Comparison of ENCODE assay signal across 12 cellular contexts in the genomic region with DNA sequence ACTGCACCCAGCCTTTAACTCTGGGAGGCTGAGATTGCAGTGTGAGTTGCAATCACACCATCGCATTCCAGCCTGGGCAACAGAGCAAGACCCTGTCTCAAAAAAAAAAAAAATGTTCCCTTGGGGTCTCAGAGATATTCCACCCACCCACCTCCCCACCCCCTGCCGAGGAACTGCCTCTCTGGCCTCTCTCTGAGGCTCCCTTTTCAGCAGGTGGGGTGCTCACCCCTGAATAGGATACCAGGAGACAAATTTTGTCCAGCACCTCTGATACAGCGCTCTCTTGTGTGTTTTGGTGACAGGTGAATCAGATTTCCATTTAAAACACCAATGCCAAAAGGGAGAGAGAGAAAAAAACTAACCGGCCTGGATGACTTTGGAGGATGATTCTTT.
DNase-seq lines count a peak whose midpoint lies in the region; ATAC-seq and TF ChIP-seq lines count a peak whose summit lies in the region.
"Had no signal": no experiment of that assay in that cellular context is flagged by ENCODE, and none has a peak within 500 bp of the region (broad histone marks: within the 10 kb centered on the region; RNA-seq: fewer than 3 reads in every experiment).

No MANE protein-coding gene starts in this region.

- peak overlapping the region; percentile 9 for H2AFZ ChIP-seq in osteoblast (ENCODE audit: low read length)
- no peak overlapping the region for H2AFZ ChIP-seq in hepatocyte

- peak; percentile 1 for DNase-seq in osteoblast (ENCODE audit: insufficient read length, low spot score, missing footprints)
- DNase-seq in hepatocyte (ENCODE audit: low spot score), result no peak
- DNase-seq in NK-92 treated with Interleukin-12 subunit alpha and Interleukin-12 subunit beta, amount 100 ng/mL, for 24 hours (lab: John Stamatoyannopoulos, UW), result no peak
- no peak for DNase-seq in NCI-H345 treated with DMSO at 0.1 percent for 48 hours (lab: John Stamatoyannopoulos, UW; ENCODE audit: unreplicated experiment)
- DNase-seq: activated CD4-positive, CD25-positive, alpha-beta regulatory T cell treated with anti-CD3 and anti-CD28 coated beads, Interleukin-2, amount 50 U/mL, for 72 hours; NCI-H82; stimulated activated naive CD4-positive, alpha-beta T cell had no signal

- H3K27me3 Mint-ChIP-seq in activated T-helper 17 cell treated with anti-CD3 and anti-CD28 coated beads, Interleukin-2, amount 50 U/mL, for 72 hours, result no peaks in the 10 kb centered on the region
- H3K27me3 Mint-ChIP-seq: central memory CD8-positive, alpha-beta T cell had no signal

- H3K4me1 Mint-ChIP-seq in activated T-helper 17 cell treated with anti-CD3 and anti-CD28 coated beads, Interleukin-2, amount 50 U/mL, for 72 hours, result peaks cover 20% of the 10 kb centered on the region

- no peaks in the 10 kb centered on the region for H3K36me3 Mint-ChIP-seq in activated T-helper 17 cell treated with anti-CD3 and anti-CD28 coated beads, Interleukin-2, amount 50 U/mL, for 72 hours (ENCODE audit: low read depth)

- H3K4me3 ChIP-seq in osteoblast (ENCODE audit: insufficient read depth, low read length), result peak overlapping the region; percentile 44
- no peak overlapping the region for H3K4me3 ChIP-seq in hepatocyte

- H4K20me1 ChIP-seq in osteoblast (ENCODE audit: insufficient read depth, low read length) (no peaks in the 10 kb centered on the region), hepatocyte (ENCODE audit: insufficient read depth, poor library complexity, severe bottlenecking) (no peaks in the 10 kb centered on the region)

- H3K27ac ChIP-seq in osteoblast (ENCODE audit: low read depth, low read length) (peak overlapping the region; percentile 93), hepatocyte (no peak overlapping the region)

- H3K9me3 ChIP-seq in osteoblast (ENCODE audit: low read depth, low read length) (no peaks in the 10 kb centered on the region), hepatocyte (ENCODE audit: low read depth) (no peaks in the 10 kb centered on the region)

- 93% methylated on average over 4 of the region's 4 CpGs for WGBS in hepatocyte (ENCODE audit: low lambda C conversion rate, missing lambda C conversion rate)

- H3K79me2 ChIP-seq in osteoblast (ENCODE audit: insufficient read depth, low read length), result no peaks in the 10 kb centered on the region
- no peaks in the 10 kb centered on the region for H3K79me2 ChIP-seq in hepatocyte

- peaks cover 18% of the 10 kb centered on the region for H3K4me1 ChIP-seq in osteoblast (ENCODE audit: insufficient read depth, low read length)
- H3K4me1 ChIP-seq in hepatocyte (ENCODE audit: insufficient read depth), result no peaks in the 10 kb centered on the region

- H3K4me2 ChIP-seq in osteoblast (ENCODE audit: insufficient read depth, low read length), result peak overlapping the region; percentile 67
- H3K4me2 ChIP-seq in hepatocyte, result no peak overlapping the region

- TF ChIP-seq CTCF in osteoblast (IDR thresholded peaks at IDR 0.05; ENCODE audit: extremely low read depth, low read depth, low read length) (no peak), hepatocyte (IDR thresholded peaks at IDR 0.05; ENCODE audit: poor library complexity) (no peak)

- H3K4me3 Mint-ChIP-seq in activated T-helper 17 cell treated with anti-CD3 and anti-CD28 coated beads, Interleukin-2, amount 50 U/mL, for 72 hours, result peak overlapping the region; percentile 67
- H3K4me3 Mint-ChIP-seq: central memory CD8-positive, alpha-beta T cell had no signal

- H3K9me3 Mint-ChIP-seq in activated T-helper 17 cell treated with anti-CD3 and anti-CD28 coated beads, Interleukin-2, amount 50 U/mL, for 72 hours, result peaks cover 9% of the 10 kb centered on the region
- H3K9me3 Mint-ChIP-seq: central memory CD8-positive, alpha-beta T cell had no signal

- peak; percentile 25 for ATAC-seq in GM18909 (IDR thresholded peaks at IDR 0.05; ENCODE audit: poor library complexity, unreplicated experiment)
- ATAC-seq in HG02763 (IDR thresholded peaks at IDR 0.05; ENCODE audit: unreplicated experiment), result peak; percentile 35
- ATAC-seq in activated T-helper 17 cell treated with anti-CD3 and anti-CD28 coated beads, Interleukin-2, amount 50 U/mL, for 72 hours (replicated peaks), result no peak
- ATAC-seq in GM21423 (IDR thresholded peaks at IDR 0.05; ENCODE audit: unreplicated experiment), result no peak

- H3K36me3 ChIP-seq in osteoblast (ENCODE audit: insufficient read depth, low read length), result no peaks in the 10 kb centered on the region
- H3K36me3 ChIP-seq in hepatocyte (replicated peaks; ENCODE audit: insufficient read depth, low read depth), result no peaks in the 10 kb centered on the region

- H3K27me3 ChIP-seq in osteoblast (ENCODE audit: insufficient read depth, low read length) (no peaks in the 10 kb centered on the region), hepatocyte (no peaks in the 10 kb centered on the region)

- peak overlapping the region; percentile 93 for H3K27ac Mint-ChIP-seq in activated T-helper 17 cell treated with anti-CD3 and anti-CD28 coated beads, Interleukin-2, amount 50 U/mL, for 72 hours

- H3K9me2 ChIP-seq in hepatocyte (replicated peaks; ENCODE audit: insufficient read depth), result no peaks in the 10 kb centered on the region

Comparison
In these comparisons a context has a peak if more than half of its experiments do, and no peak if none do; other contexts are left out.
1. ATAC-seq: peak in GM18909 (single experiment) and HG02763 (single experiment); none in activated T-helper 17 cell treated with anti-CD3 and anti-CD28 coated beads, Interleukin-2, amount 50 U/mL, for 72 hours (single experiment) and GM21423 (single experiment).